ENCODE assay signal across 19 cellular contexts in the genomic region with DNA sequence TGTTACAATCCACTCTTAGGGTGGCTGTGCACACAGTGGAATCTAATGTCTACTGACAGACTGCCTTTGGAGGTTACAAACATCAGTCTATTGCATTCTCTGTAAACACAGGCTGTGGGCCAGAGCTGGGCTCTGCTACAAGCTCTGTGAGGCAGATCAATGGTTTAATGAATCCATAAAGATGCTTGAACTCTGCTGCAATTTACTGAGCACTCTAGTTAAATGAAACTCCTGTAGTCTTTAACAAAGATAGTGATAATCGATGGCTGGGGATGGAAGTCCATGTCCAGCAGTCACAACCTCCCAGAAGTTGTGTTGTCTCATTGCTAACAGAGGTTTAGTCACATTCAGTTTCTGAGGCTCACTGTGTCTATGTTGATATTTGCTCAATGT. TPM values are rescaled to one million over a fixed set of nuclear protein-coding genes. Genes with fewer than 3 reads are reported as not detected.
DNase-seq lines count a peak whose midpoint lies in the region; ATAC-seq and TF ChIP-seq lines count a peak whose summit lies in the region.
"Had no signal": no experiment of that assay in that cellular context is flagged by ENCODE, and none has a peak within 500 bp of the region (broad histone marks: within the 10 kb centered on the region; RNA-seq: fewer than 3 reads in every experiment).

No MANE protein-coding gene starts in this region.

- ATAC-seq in left lobe of liver, result peak; percentile 90
- no peak for ATAC-seq in psoas muscle
- no peak for ATAC-seq in HG03520 (IDR thresholded peaks at IDR 0.05; ENCODE audit: unreplicated experiment)
- ATAC-seq in HG02623 (IDR thresholded peaks at IDR 0.05; ENCODE audit: unreplicated experiment), result no peak
- no peak for ATAC-seq in HG03565 (IDR thresholded peaks at IDR 0.05; ENCODE audit: unreplicated experiment)
- ATAC-seq: natural killer cell treated with Interleukin-12 subunit alpha and Interleukin-12 subunit beta and Interleukin-15 and Interleukin-18, amount 100 ng/mL, for 72 hours; PC-3; stimulated activated effector memory CD8-positive, alpha-beta T cell treated with anti-CD3 and anti-CD28 coated beads, Interleukin-12 subunit alpha, Interleukin-12 subunit beta, amount 100 ng/mL, for 72 hours had no signal

- no peaks in the 10 kb centered on the region for H3K27me3 ChIP-seq in psoas muscle (ENCODE audit: insufficient read depth in 3 of 3, low read length in 2 of 3)

- H3K27ac ChIP-seq in psoas muscle, result peak overlapping the region; percentile 53
- H3K27ac ChIP-seq: thoracic aorta had no signal

- H3K4me1 ChIP-seq in psoas muscle, result peaks cover 52% of the 10 kb centered on the region

- intact Hi-C loops in psoas muscle (cut with DNase I), result loop anchor here (2.0 to 5.0 kb wide), 2 partner anchors 46 to 48 kb away; partner anchors contain the start of gene SOBP (in 1 of the 2)

- H3K4me3 ChIP-seq in psoas muscle, result no peak overlapping the region
- H3K4me3 ChIP-seq: thoracic aorta had no signal

- 79 to 87% (median 80%) methylated on average over 1 of the region's 1 CpG for WGBS in psoas muscle, 3 donors

- no peaks in the 10 kb centered on the region for H3K36me3 ChIP-seq in psoas muscle (ENCODE audit: insufficient read depth in 1 of 2, low read depth in 1 of 2)
- H3K36me3 ChIP-seq: thoracic aorta had no signal

- DNase-seq in NCI-H1417 (lab: John Stamatoyannopoulos, UW) (peak in 2 of 3 experiments; percentile 47 to 80), NCI-H1417 treated with DMSO at 0.1 percent for 48 hours (lab: John Stamatoyannopoulos, UW) (no peak), NCI-H774 (lab: John Stamatoyannopoulos, UW) (peak; percentile 53), left lobe of liver (ENCODE audit: low spot score) (peak; percentile 90), psoas muscle (no peak)
- DNase-seq: activated effector memory CD4-positive, alpha-beta T cell treated with anti-CD3 and anti-CD28 coated beads, Interleukin-2, amount 50 U/mL, for 16 hours; central memory CD4-positive, alpha-beta T cell; DND-41; effector memory CD4-positive, alpha-beta T cell; immature natural killer cell; mammary epithelial cell; NCI-H1436 treated with DMSO at 0.1 percent for 48 hours; PC-3 had no signal

- no peak for TF ChIP-seq CTCF in psoas muscle (IDR thresholded peaks at IDR 0.05)

- no peaks in the 10 kb centered on the region for H3K9me3 ChIP-seq in psoas muscle
- H3K9me3 ChIP-seq: thoracic aorta had no signal

RNA-seq across cellular contexts. Expression of gene SOBP, which starts 50.5 kb away (rescaled TPM):
- total RNA-seq in left lobe of liver (1.7 TPM), psoas muscle (10 to 100 TPM; 14.8 to 27.6 (median 23.2) TPM)
- polyA plus RNA-seq in psoas muscle, result 10 to 100 TPM in 1 of 3 donors, 1 to 10 TPM in 2; 5.7 to 24.4 (median 8.9) TPM
- polyA plus RNA-seq: immature natural killer cell, mammary epithelial cell had no signal

Comparison
In these comparisons a context has a peak if more than half of its experiments do, and no peak if none do; other contexts are left out.
1. DNase-seq: peak in NCI-H1417 (2 of 3), NCI-H774 (single experiment) and left lobe of liver (single experiment); none in NCI-H1417 treated with DMSO at 0.1 percent for 48 hours (single experiment) and psoas muscle (0 of 2).